ENCODE assay signal across 9 cellular contexts in genomic region chr7:47580175-47580701, GRCh38. TPM values are rescaled to one million over a fixed set of nuclear protein-coding genes. Genes with fewer than 3 reads are reported as not detected.
DNase-seq lines count a peak whose midpoint lies in the region; ATAC-seq, FAIRE-seq and TF ChIP-seq lines count a peak whose summit lies in the region.
"Had no signal": no experiment of that assay in that cellular context is flagged by ENCODE, and none has a peak within 500 bp of the region (broad histone marks: within the 10 kb centered on the region; RNA-seq: fewer than 3 reads in every experiment).

No MANE protein-coding gene starts in this region.

- no peak overlapping the region for H2BK5ac ChIP-seq in H1 (ENCODE audit: low read depth, low read length)

- H3K4me2 ChIP-seq in H1 (ENCODE audit: insufficient read depth in 1 of 2, low read depth in 2 of 2, low read length in 2 of 2): peak overlapping the region; percentile 80 to 97

- H2BK20ac ChIP-seq in H1 (ENCODE audit: low read length): no peak overlapping the region

- H3K36me3 ChIP-seq in MG63 (peaks cover 16% of the 10 kb centered on the region), H1 (ENCODE audit: control insufficient read depth in 2 of 4, insufficient read depth in 4 of 4, low read length in 3 of 4) (no peaks in the 10 kb centered on the region)

- H3K79me1 ChIP-seq in H1 (ENCODE audit: low read depth, low read length): peaks cover 11% of the 10 kb centered on the region; the same call in 1 of the 2 replicates

- H3K4ac ChIP-seq in H1 (replicated peaks; ENCODE audit: insufficient read length, low read depth, low read length): no peak overlapping the region

- no peak for TF ChIP-seq EP300 in H1 (IDR thresholded peaks at IDR 0.05; ENCODE audit: borderline replicate concordance in 1 of 2, low read depth in 2 of 2, low read length in 2 of 2)

- no peak for ATAC-seq in GM21381 (IDR thresholded peaks at IDR 0.05; ENCODE audit: unreplicated experiment)
- ATAC-seq in activated T-helper 17 cell treated with anti-CD3 and anti-CD28 coated beads, Interleukin-2, amount 50 U/mL, for 72 hours (replicated peaks): no peak

- H3K9ac ChIP-seq in H1 (replicated peaks in 1 of 4; ENCODE audit: extremely low read depth in 1 of 4, low read depth in 3 of 4, low read length in 3 of 4): peak overlapping the region in 1 of 4 experiments; percentile 14; a peak in 1 of 7 replicates

- H2BK120ac ChIP-seq in H1 (replicated peaks; ENCODE audit: low read depth, low read length): no peak overlapping the region

- H3K27ac ChIP-seq in H1 (ENCODE audit: low read depth, low read length): no peak overlapping the region

- H4K20me1 ChIP-seq in H1 (replicated peaks in 1 of 2; ENCODE audit: control insufficient read depth in 1 of 2, insufficient read depth in 2 of 2, low read length in 2 of 2): peaks cover 0 to 2% of the 10 kb centered on the region in 2 experiments

- POLR2A ChIA-PET in H1 (lab: Charles Lee; ENCODE audit: partially characterized antibody): no interaction called here

- TF ChIP-seq POLR2A in H1 (IDR thresholded peaks at IDR 0.05; ENCODE audit: control extremely low read depth in 1 of 2, low read depth in 2 of 2, low read length in 2 of 2): no peak

- no peak overlapping the region; the same call in 1 of the 2 replicates for H2BK15ac ChIP-seq in H1 (ENCODE audit: low read length)

- peak overlapping the region; percentile 98 to 99 (median 99) for H3K4me3 Mint-ChIP-seq in nephron
- H3K4me3 Mint-ChIP-seq in activated T-helper 17 cell treated with anti-CD3 and anti-CD28 coated beads, Interleukin-2, amount 50 U/mL, for 72 hours: no peak overlapping the region

- no peak overlapping the region for H3K56ac ChIP-seq in H1 (replicated peaks; ENCODE audit: insufficient read length, low read depth, low read length)

- H3K23me2 ChIP-seq in H1 (ENCODE audit: low read depth, low read length): peaks cover 3% of the 10 kb centered on the region; the same call in 1 of the 2 replicates

- no peak overlapping the region for H2BK12ac ChIP-seq in H1 (ENCODE audit: low read depth, low read length)

- TF ChIP-seq CTCF in AG10803 (conservative IDR thresholded peaks at IDR 0.05; ENCODE audit: low read length) (no peak), H1 (IDR thresholded peaks at IDR 0.05; ENCODE audit: control extremely low read depth in 1 of 3, insufficient read depth in 1 of 3, low read depth in 1 of 3, low read length in 3 of 3) (no peak), nephron (IDR thresholded peaks at IDR 0.05; ENCODE audit: unreplicated experiment in 3 of 3) (no peak)

- no peak for TF ChIP-seq RAD21 in H1 (IDR thresholded peaks at IDR 0.05 in 1 of 2, conservative IDR thresholded peaks at IDR 0.05 in 1 of 2; ENCODE audit: low read depth in 2 of 2, low read length in 2 of 2)

- H3K27ac Mint-ChIP-seq in nephron: peak overlapping the region; percentile 94 to 100 (median 98)
- no peak overlapping the region for H3K27ac Mint-ChIP-seq in activated T-helper 17 cell treated with anti-CD3 and anti-CD28 coated beads, Interleukin-2, amount 50 U/mL, for 72 hours

- H2AK5ac ChIP-seq in H1 (ENCODE audit: low read depth, low read length): no peak overlapping the region

- peaks cover 7% of the 10 kb centered on the region for H3K36me3 Mint-ChIP-seq in nephron (ENCODE audit: low read depth)
- no peaks in the 10 kb centered on the region for H3K36me3 Mint-ChIP-seq in activated T-helper 17 cell treated with anti-CD3 and anti-CD28 coated beads, Interleukin-2, amount 50 U/mL, for 72 hours (ENCODE audit: low read depth)

- H3K23ac ChIP-seq in H1 (ENCODE audit: insufficient read length): no peak overlapping the region

- H3K18ac ChIP-seq in H1 (ENCODE audit: extremely low read depth, low read length): no peak overlapping the region

- no peaks in the 10 kb centered on the region for H3K9me3 ChIP-seq in MG63
- no peaks in the 10 kb centered on the region for H3K9me3 ChIP-seq in H1 (ENCODE audit: insufficient read depth in 2 of 2, low read depth in 1 of 2, low read length in 1 of 2)

- H3K4me1 ChIP-seq in H1 (replicated peaks in 1 of 4; ENCODE audit: control insufficient read depth in 3 of 4, insufficient read depth in 4 of 4, low read length in 3 of 4): peaks cover 5 to 32% (median 15%) of the 10 kb centered on the region in 4 experiments

- no peak overlapping the region for H4K91ac ChIP-seq in H1 (replicated peaks; ENCODE audit: insufficient read length, low read length)

- DNase-seq in AG10803 (ENCODE audit: low read depth) (no peak), MG63 (no peak), H1 (ENCODE audit: low read depth in 1 of 2, low spot score in 2 of 2) (no peak), NOMO-1 treated with DMSO at 0.1 percent for 48 hours (lab: John Stamatoyannopoulos, UW; ENCODE audit: unreplicated experiment) (no peak), frontal cortex (ENCODE audit: low spot score in 2 of 2) (no peak)
- DNase-seq: DMS 273 treated with DMSO at 0.1 percent for 48 hours had no signal

- no peak overlapping the region for H4K8ac ChIP-seq in H1 (ENCODE audit: extremely low read depth, insufficient read depth, low read length)

- H2AFZ ChIP-seq in H1 (ENCODE audit: low read length): no peak overlapping the region

- WGBS in H1 (ENCODE audit: extremely low coverage in 1 of 2, insufficient coverage in 1 of 2, insufficient read length in 1 of 2, insufficient replicate concordance in 2 of 2, low coverage in 1 of 2, low lambda C conversion rate in 2 of 2, missing lambda C conversion rate in 1 of 2), 2 experiments: 37% methylated on average over 5 of the region's 7 CpGs; no CpG with 5 or more reads in 1 of the 2 experiments

- no peak overlapping the region for H4K5ac ChIP-seq in H1 (ENCODE audit: insufficient read length, low read depth, low read length)

- no peaks in the 10 kb centered on the region for H3K27me3 ChIP-seq in MG63
- peaks cover 0 to 17% (median 13%) of the 10 kb centered on the region in 4 experiments; a peak in 6 of 7 replicates for H3K27me3 ChIP-seq in H1 (replicated peaks in 1 of 4; ENCODE audit: control insufficient read depth in 3 of 4, extremely low read depth in 1 of 4, insufficient read depth in 3 of 4, low read length in 3 of 4)

- CTCF ChIA-PET in H1 (lab: Charles Lee; ENCODE audit: partially characterized antibody): interaction anchor here (0.8 kb wide), 1 partner anchor 235 kb away, joined by 3 read pairs; no protein-coding TSS in a partner anchor

- FAIRE-seq in H1 (lab: Jason Lieb, UNC): peak; percentile 69
- no peak for FAIRE-seq in frontal cortex (lab: Jason Lieb, UNC)

- H3K4me3 ChIP-seq in AG10803 (ENCODE audit: low read length): peak overlapping the region; percentile 91
- peak overlapping the region; percentile 71 for H3K4me3 ChIP-seq in MG63
- peak overlapping the region in 3 of 4 experiments; percentile 45 to 91 (median 73); a peak in 4 of 8 replicates for H3K4me3 ChIP-seq in H1 (ENCODE audit: extremely low read depth in 1 of 4, insufficient read depth in 2 of 4, low read depth in 3 of 4, low read length in 4 of 4)

- H3K79me2 ChIP-seq in H1 (ENCODE audit: control insufficient read depth in 1 of 2, insufficient read depth in 2 of 2, low read length in 2 of 2): peaks cover 9 to 26% of the 10 kb centered on the region in 2 experiments

- H3K9me3 Mint-ChIP-seq in nephron: peaks cover under 1% of the 10 kb centered on the region
- peaks cover under 1% of the 10 kb centered on the region for H3K9me3 Mint-ChIP-seq in activated T-helper 17 cell treated with anti-CD3 and anti-CD28 coated beads, Interleukin-2, amount 50 U/mL, for 72 hours

- H3K4me1 Mint-ChIP-seq in nephron: peaks cover 79% of the 10 kb centered on the region
- H3K4me1 Mint-ChIP-seq in activated T-helper 17 cell treated with anti-CD3 and anti-CD28 coated beads, Interleukin-2, amount 50 U/mL, for 72 hours: no peaks in the 10 kb centered on the region

- no peak overlapping the region for H3K14ac ChIP-seq in H1 (ENCODE audit: insufficient read length)

- peaks cover 14% of the 10 kb centered on the region for H3K27me3 Mint-ChIP-seq in nephron (ENCODE audit: low read depth)
- H3K27me3 Mint-ChIP-seq in activated T-helper 17 cell treated with anti-CD3 and anti-CD28 coated beads, Interleukin-2, amount 50 U/mL, for 72 hours: peaks cover 30% of the 10 kb centered on the region

TF ChIP-seq in H1, 55 proteins besides CTCF, POLR2A, EP300 and RAD21 (continues in another document):
- TF ChIP-seq BACH1 (IDR thresholded peaks at IDR 0.05; ENCODE audit: low read length): no peak
- TF ChIP-seq CEBPB (IDR thresholded peaks at IDR 0.05; ENCODE audit: low read depth, low read length): no peak
- peak; percentile 15; the same call in 1 of the 2 replicates for TF ChIP-seq KDM1A (IDR thresholded peaks at IDR 0.05; ENCODE audit: borderline replicate concordance, low read length)
- TF ChIP-seq PHF8 (conservative IDR thresholded peaks at IDR 0.05; ENCODE audit: low read depth, low read length): no peak
- no peak for TF ChIP-seq USF2 (IDR thresholded peaks at IDR 0.05; ENCODE audit: low read length)
- TF ChIP-seq CTBP2 (IDR thresholded peaks at IDR 0.05; ENCODE audit: borderline replicate concordance, insufficient read depth, insufficient read length, low read length): no peak
- TF ChIP-seq ATF3 (IDR thresholded peaks at IDR 0.05; ENCODE audit: insufficient read depth, low read depth, low read length): no peak

RNA-seq across cellular contexts. Expression of gene TNS3, which starts 1.7 kb away (rescaled TPM):
- total RNA-seq in MG63 (2014; rRNA removed; shearing (Covaris generic); ENCODE audit: low replicate concordance): 27.6 and 43.1 TPM in 2 replicates
- total RNA-seq in H1 (2021; fragmentation: NEBNext Ultra II Directional; extraction: Animal tissue kit (Norgen Biotek cat#: 25700)): 24.2 TPM in 2 replicates
- polyA plus RNA-seq in H1 (2011; rRNA removed): 11.9 and 14.7 TPM in 2 replicates
- 11.5 TPM for polyA plus RNA-seq in H1 (2011; cell fraction: cytosol; rRNA removed)
- 24.3 TPM for polyA plus RNA-seq in H1 (2011; cell fraction: nucleus; rRNA removed)
- 12.6 to 15.2 TPM (median 13.6 TPM) in 4 replicates for polyA plus RNA-seq in H1 (2012, experiment 1 of 2)
- polyA plus RNA-seq in H1 (2012, experiment 2 of 2): 7.5 TPM
- 6.6 TPM for polyA plus RNA-seq in H1 (2013, experiment 1 of 2)
- 6.0 TPM for polyA plus RNA-seq in H1 (2013, experiment 2 of 2)
- polyA minus RNA-seq in H1 (2011; rRNA and poly(A)+ RNA removed): 54.4 and 72.3 TPM in 2 replicates
- polyA minus RNA-seq in H1 (2011; cell fraction: cytosol; rRNA and poly(A)+ RNA removed): 17.2 TPM
- polyA minus RNA-seq in H1 (2011; cell fraction: nucleus; rRNA and poly(A)+ RNA removed): 43.9 TPM
- 6.1 TPM for total RNA-seq in frontal cortex
- under 1 TPM; 0.37 to 0.71 TPM for total RNA-seq in activated T-helper 17 cell treated with anti-CD3 and anti-CD28 coated beads, Interleukin-2, amount 50 U/mL, for 72 hours
